In the genomic region with DNA sequence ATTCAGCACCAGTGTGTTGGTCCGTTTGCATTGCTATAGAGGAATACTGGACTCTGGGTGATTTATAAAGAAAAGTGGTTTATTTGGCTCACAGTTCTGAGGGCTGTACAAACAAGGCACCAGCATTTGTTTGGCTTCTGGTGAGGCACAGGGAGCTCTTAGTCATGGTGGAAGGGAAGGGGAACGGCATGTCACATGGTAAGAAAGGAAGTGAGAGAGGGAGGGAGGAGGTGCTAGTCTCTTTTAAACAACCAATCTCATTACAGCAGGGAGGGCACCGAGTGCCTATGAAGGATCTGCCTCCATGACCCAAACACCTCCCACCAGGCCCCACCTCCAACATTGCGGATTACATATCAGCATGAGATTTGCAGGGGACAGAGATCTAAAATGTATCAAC, we compare ENCODE assay signal across 15 cellular contexts.
DNase-seq lines count a peak whose midpoint lies in the region; ATAC-seq, FAIRE-seq and TF ChIP-seq lines count a peak whose summit lies in the region.
"Had no signal": no experiment of that assay in that cellular context is flagged by ENCODE, and none has a peak within 500 bp of the region (broad histone marks: within the 10 kb centered on the region; RNA-seq: fewer than 3 reads in every experiment).

No MANE protein-coding gene starts in this region.

- H3K4me1 ChIP-seq in ovary (ENCODE audit: insufficient read depth): no peaks in the 10 kb centered on the region
- H3K4me1 ChIP-seq: Peyer's patch had no signal

- H3K27me3 ChIP-seq in bronchial epithelial cell (ENCODE audit: control insufficient read depth, insufficient read depth, low read length): no peaks in the 10 kb centered on the region
- H3K27me3 ChIP-seq in ovary: no peaks in the 10 kb centered on the region
- H3K27me3 ChIP-seq: Peyer's patch, upper lobe of left lung had no signal

- no peak for TF ChIP-seq POLR2A in ovary (IDR thresholded peaks at IDR 0.05)

- FAIRE-seq in bronchial epithelial cell (lab: Jason Lieb, UNC): no peak

- H3K27ac ChIP-seq in ovary: no peak overlapping the region
- H3K27ac ChIP-seq: Peyer's patch, upper lobe of left lung had no signal

- intact Hi-C loops in ovary (cut with DNase I): no loop called here

- H3K36me3 ChIP-seq in bronchial epithelial cell (ENCODE audit: control insufficient read depth, insufficient read depth, low read length): no peaks in the 10 kb centered on the region
- no peaks in the 10 kb centered on the region for H3K36me3 ChIP-seq in ovary
- H3K36me3 ChIP-seq: Peyer's patch, upper lobe of left lung had no signal

- TF ChIP-seq CTCF in bronchial epithelial cell (IDR thresholded peaks at IDR 0.05; ENCODE audit: insufficient read depth, low read length, severe bottlenecking) (no peak), ovary (IDR thresholded peaks at IDR 0.05) (no peak)

- peak; percentile 51 for ATAC-seq in stimulated activated naive CD8-positive, alpha-beta T cell treated with anti-CD3 and anti-CD28 coated beads, Interleukin-15, Interleukin-2, amounts not matched to agents 100 U/mL and 50 U/mL, for 24 hours
- ATAC-seq in HG03175 (IDR thresholded peaks at IDR 0.05; ENCODE audit: unreplicated experiment): no peak

- DNase-seq in NOMO-1 (lab: John Stamatoyannopoulos, UW; ENCODE audit: unreplicated experiment in 2 of 2) (peak; percentile 15 to 30), NOMO-1 treated with dmso at 0.1 percent for 144 hours (lab: John Stamatoyannopoulos, UW; ENCODE audit: unreplicated experiment) (no peak), NCI-H146 treated with DMSO at 0.1 percent for 48 hours (lab: John Stamatoyannopoulos, UW; ENCODE audit: unreplicated experiment) (peak; percentile 84), bronchial epithelial cell (ENCODE audit: low read depth) (peak; percentile 97), ovary (no peak), C1 segment of cervical spinal cord (lab: John Stamatoyannopoulos, UW) (no peak)
- no peak for DNase-seq in stimulated activated naive CD8-positive, alpha-beta T cell treated with anti-CD3 and anti-CD28 coated beads, Interleukin-15, Interleukin-2, amounts not matched to agents 100 U/mL and 50 U/mL, for 24 hours
- DNase-seq: activated effector memory CD4-positive, alpha-beta T cell treated with anti-CD3 and anti-CD28 coated beads, Interleukin-2, amount 50 U/mL, for 16 hours; cortex of kidney; H7; NCI-H1105; Peyer's patch; retina had no signal

- WGBS in ovary, 3 donors: 53 to 60% (median 55%) methylated on average over 4 of the region's 4 CpGs

- no peak for TF ChIP-seq EP300 in ovary (IDR thresholded peaks at IDR 0.05)

- no peak overlapping the region for H3K4me3 ChIP-seq in bronchial epithelial cell (ENCODE audit: low read depth, low read length)
- no peak overlapping the region for H3K4me3 ChIP-seq in ovary
- H3K4me3 ChIP-seq: Peyer's patch, upper lobe of left lung had no signal

- no peaks in the 10 kb centered on the region for H3K9me3 ChIP-seq in ovary
- H3K9me3 ChIP-seq: Peyer's patch, upper lobe of left lung had no signal

Comparison
In these comparisons a context has a peak if more than half of its experiments do, and no peak if none do; other contexts are left out.
1. DNase-seq: peak in NOMO-1 (2 of 2), NCI-H146 treated with DMSO at 0.1 percent for 48 hours (single experiment) and bronchial epithelial cell (single experiment); none in NOMO-1 treated with dmso at 0.1 percent for 144 hours (single experiment), stimulated activated naive CD8-positive, alpha-beta T cell treated with anti-CD3 and anti-CD28 coated beads, Interleukin-15, Interleukin-2, amounts not matched to agents 100 U/mL and 50 U/mL, for 24 hours (single experiment), ovary (0 of 5) and C1 segment of cervical spinal cord (0 of 14).